Comparison of ENCODE assay signal across 10 cellular contexts in genomic region chr22:40668611-40669390, GRCh38. TPM values are rescaled to one million over a fixed set of nuclear protein-coding genes. Genes with fewer than 3 reads are reported as not detected.
DNase-seq lines count a peak whose midpoint lies in the region; TF ChIP-seq lines count a peak whose summit lies in the region.
"Had no signal": no experiment of that assay in that cellular context is flagged by ENCODE, and none has a peak within 500 bp of the region (broad histone marks: within the 10 kb centered on the region; RNA-seq: fewer than 3 reads in every experiment).

No MANE protein-coding gene starts in this region.

- no peak for TF ChIP-seq EP300 in stomach (IDR thresholded peaks at IDR 0.05)

- peak overlapping the region; percentile 91 for H3K27ac Mint-ChIP-seq in activated CD4-positive, alpha-beta T cell treated with anti-CD3 and anti-CD28 coated beads, Interleukin-2, amount 10 ng/mL, durations not matched to agents 24 days and 14 days
- H3K27ac Mint-ChIP-seq in T-helper 2 cell treated with Interferon-gamma antibody and Interleukin-4, amounts not matched to agents 5 μg/mL and 100 μg/mL, for 36 hours = peak overlapping the region; percentile 68
- H3K27ac Mint-ChIP-seq: endodermal cell had no signal

- peaks cover 26% of the 10 kb centered on the region for H3K4me1 Mint-ChIP-seq in activated CD4-positive, alpha-beta T cell treated with anti-CD3 and anti-CD28 coated beads, Interleukin-2, amount 10 ng/mL, durations not matched to agents 24 days and 14 days
- peaks cover 18% of the 10 kb centered on the region for H3K4me1 Mint-ChIP-seq in T-helper 2 cell treated with Interferon-gamma antibody and Interleukin-4, amounts not matched to agents 5 μg/mL and 100 μg/mL, for 36 hours (ENCODE audit: low read depth)
- H3K4me1 Mint-ChIP-seq: endodermal cell had no signal

- H3K4me1 ChIP-seq in fibroblast of lung (ENCODE audit: control insufficient read depth, extremely low read depth, insufficient read depth, low read length) = peaks cover 4% of the 10 kb centered on the region
- peaks cover 0 to 20% (median 12%) of the 10 kb centered on the region in 4 donors for H3K4me1 ChIP-seq in stomach

- H3K4me3 ChIP-seq in fibroblast of lung (replicated peaks in 1 of 4; ENCODE audit: control extremely low read depth in 1 of 4, insufficient read depth in 1 of 4, low read depth in 3 of 4, low read length in 4 of 4) (no peak overlapping the region), skin epidermis (no peak overlapping the region), stomach (no peak overlapping the region)

- no peak overlapping the region for H2AFZ ChIP-seq in fibroblast of lung (ENCODE audit: low read length)

- peaks cover 2% of the 10 kb centered on the region for H3K36me3 Mint-ChIP-seq in activated CD4-positive, alpha-beta T cell treated with anti-CD3 and anti-CD28 coated beads, Interleukin-2, amount 10 ng/mL, durations not matched to agents 24 days and 14 days (ENCODE audit: low read depth)
- H3K36me3 Mint-ChIP-seq in T-helper 2 cell treated with Interferon-gamma antibody and Interleukin-4, amounts not matched to agents 5 μg/mL and 100 μg/mL, for 36 hours (ENCODE audit: low read depth) = peaks cover 3% of the 10 kb centered on the region

- no peak overlapping the region for H3K4me2 ChIP-seq in fibroblast of lung (ENCODE audit: extremely low read depth, insufficient read depth, low read length)

- H3K27me3 Mint-ChIP-seq in activated CD4-positive, alpha-beta T cell treated with anti-CD3 and anti-CD28 coated beads, Interleukin-2, amount 10 ng/mL, durations not matched to agents 24 days and 14 days = no peaks in the 10 kb centered on the region
- no peaks in the 10 kb centered on the region for H3K27me3 Mint-ChIP-seq in T-helper 2 cell treated with Interferon-gamma antibody and Interleukin-4, amounts not matched to agents 5 μg/mL and 100 μg/mL, for 36 hours (ENCODE audit: low read depth)

- no peaks in the 10 kb centered on the region for H4K20me1 ChIP-seq in fibroblast of lung (ENCODE audit: control insufficient read depth, extremely low read depth, insufficient read depth, low read length)

- TF ChIP-seq POLR2A in stomach (IDR thresholded peaks at IDR 0.05) = no peak

- 68 to 83% (median 75%) methylated on average over 9 to 11 of the region's 11 CpGs for WGBS in stomach, 5 donors

- DNase-seq in activated CD4-positive, alpha-beta T cell treated with anti-CD3 and anti-CD28 coated beads, Interleukin-2, amount 10 ng/mL, durations not matched to agents 24 days and 14 days = peak; percentile 72
- DNase-seq in activated CD4-positive, alpha-beta T cell treated with anti-CD3 and anti-CD28 coated beads for 4 hours = no peak
- DNase-seq in T-helper 2 cell treated with Interferon-gamma antibody and Interleukin-4, amounts not matched to agents 5 μg/mL and 100 μg/mL, for 36 hours (ENCODE audit: low spot score) = peak; percentile 26
- DNase-seq in fibroblast of lung (ENCODE audit: low read depth in 2 of 2) (peak; percentile 78 to 90), NCI-H1694 (lab: John Stamatoyannopoulos, UW) (no peak), superior temporal gyrus (ENCODE audit: extremely low spot score) (no peak), stomach (no peak)
- DNase-seq: endodermal cell, KG1 had no signal

- peaks cover 3% of the 10 kb centered on the region for H3K9me3 Mint-ChIP-seq in activated CD4-positive, alpha-beta T cell treated with anti-CD3 and anti-CD28 coated beads, Interleukin-2, amount 10 ng/mL, durations not matched to agents 24 days and 14 days
- H3K9me3 Mint-ChIP-seq in T-helper 2 cell treated with Interferon-gamma antibody and Interleukin-4, amounts not matched to agents 5 μg/mL and 100 μg/mL, for 36 hours = peaks cover 7% of the 10 kb centered on the region
- H3K9me3 Mint-ChIP-seq: endodermal cell had no signal

- H3K27me3 ChIP-seq in fibroblast of lung (ENCODE audit: control insufficient read depth, insufficient read depth, low read length) (no peaks in the 10 kb centered on the region), stomach (no peaks in the 10 kb centered on the region)

- peak overlapping the region; percentile 63 for H3K4me3 Mint-ChIP-seq in activated CD4-positive, alpha-beta T cell treated with anti-CD3 and anti-CD28 coated beads, Interleukin-2, amount 10 ng/mL, durations not matched to agents 24 days and 14 days
- H3K4me3 Mint-ChIP-seq in T-helper 2 cell treated with Interferon-gamma antibody and Interleukin-4, amounts not matched to agents 5 μg/mL and 100 μg/mL, for 36 hours = peak overlapping the region; percentile 42
- H3K4me3 Mint-ChIP-seq: endodermal cell had no signal

- H3K27ac ChIP-seq in fibroblast of lung (ENCODE audit: insufficient read depth, low read length) (peak overlapping the region; percentile 45), skin epidermis (peak overlapping the region in 17 of 21 experiments; percentile 9 to 75 (median 60)), stomach (peak overlapping the region in 1 of 5 donors; percentile 23)

- H3K9ac ChIP-seq in fibroblast of lung (ENCODE audit: insufficient read depth, low read length) = no peak overlapping the region

- H3K9me3 ChIP-seq in fibroblast of lung (ENCODE audit: control insufficient read depth, insufficient read depth, low read depth, low read length) (no peaks in the 10 kb centered on the region), stomach (no peaks in the 10 kb centered on the region)

- intact Hi-C loops in activated CD4-positive, alpha-beta T cell treated with anti-CD3 and anti-CD28 coated beads, Interleukin-2, amount 10 ng/mL, durations not matched to agents 24 days and 14 days (cut with micrococcal nuclease) = loop anchor here (1.0 to 2.0 kb wide), 2 partner anchors 14 to 16 kb away; no protein-coding TSS in a partner anchor
- intact Hi-C loops in stomach (cut with DNase I; ENCODE audit: low total_unique reads) = no loop called here

- no peaks in the 10 kb centered on the region for H3K36me3 ChIP-seq in fibroblast of lung (ENCODE audit: control insufficient read depth, insufficient read depth, low read length)
- no peaks in the 10 kb centered on the region for H3K36me3 ChIP-seq in stomach

- TF ChIP-seq CTCF in fibroblast of lung (conservative IDR thresholded peaks at IDR 0.05 in 1 of 2, IDR thresholded peaks at IDR 0.05 in 1 of 2; ENCODE audit: low read depth in 1 of 2, low read length in 2 of 2) (no peak), stomach (IDR thresholded peaks at IDR 0.05) (no peak)

- no peaks in the 10 kb centered on the region for H3K79me2 ChIP-seq in fibroblast of lung (ENCODE audit: control insufficient read depth, insufficient read depth, low read length)

RNA-seq across cellular contexts. Expression of gene MCHR1, which starts 10.5 kb away (rescaled TPM):
- total RNA-seq in activated CD4-positive, alpha-beta T cell treated with anti-CD3 and anti-CD28 coated beads, Interleukin-2, amount 10 ng/mL, durations not matched to agents 24 days and 14 days = not detected in 2 replicates
- total RNA-seq in fibroblast of lung = 0.51 and 0.99 TPM in 2 replicates
- polyA plus RNA-seq in fibroblast of lung = 0.20 and 0.94 TPM in 2 replicates
- 0.10 and 0.53 TPM in 2 replicates for polyA plus RNA-seq in fibroblast of lung (2012)
- polyA minus RNA-seq in fibroblast of lung (ENCODE audit: low replicate concordance) = not detected in 2 replicates
- not detected for total RNA-seq in stomach
- polyA plus RNA-seq in stomach = under 1 TPM in 2 of 3 donors, not detected in 1; 0.08 to 0.25 TPM

RNA-seq across cellular contexts. Expression of gene MRTFA, which starts 32.3 kb away (rescaled TPM):
- 51.7 and 51.9 TPM in 2 replicates for total RNA-seq in activated CD4-positive, alpha-beta T cell treated with anti-CD3 and anti-CD28 coated beads, Interleukin-2, amount 10 ng/mL, durations not matched to agents 24 days and 14 days
- 13.4 and 23.0 TPM in 2 replicates for total RNA-seq in fibroblast of lung
- 7.5 and 7.6 TPM in 2 replicates for polyA plus RNA-seq in fibroblast of lung
- 26.9 and 30.2 TPM in 2 replicates for polyA plus RNA-seq in fibroblast of lung (2012)
- 120 and 132 TPM in 2 replicates for polyA minus RNA-seq in fibroblast of lung (ENCODE audit: low replicate concordance)
- 100 to 1,000 TPM in 2 of 5 donors, 10 to 100 TPM in 3; 40.4 to 706 (median 99.8) TPM for total RNA-seq in stomach
- 10 to 100 TPM; 11.1 to 20.2 (median 14.7) TPM for polyA plus RNA-seq in stomach

Comparison
In these comparisons a context has a peak if more than half of its experiments do, and no peak if none do; other contexts are left out.
1. DNase-seq: peak in activated CD4-positive, alpha-beta T cell treated with anti-CD3 and anti-CD28 coated beads, Interleukin-2, amount 10 ng/mL, durations not matched to agents 24 days and 14 days (single experiment), T-helper 2 cell treated with Interferon-gamma antibody and Interleukin-4, amounts not matched to agents 5 μg/mL and 100 μg/mL, for 36 hours (single experiment) and fibroblast of lung (2 of 2); none in activated CD4-positive, alpha-beta T cell treated with anti-CD3 and anti-CD28 coated beads for 4 hours (0 of 2), NCI-H1694 (single experiment), superior temporal gyrus (single experiment) and stomach (single experiment).